Comparison of ENCODE assay signal across 8 cellular contexts in the genomic region with DNA sequence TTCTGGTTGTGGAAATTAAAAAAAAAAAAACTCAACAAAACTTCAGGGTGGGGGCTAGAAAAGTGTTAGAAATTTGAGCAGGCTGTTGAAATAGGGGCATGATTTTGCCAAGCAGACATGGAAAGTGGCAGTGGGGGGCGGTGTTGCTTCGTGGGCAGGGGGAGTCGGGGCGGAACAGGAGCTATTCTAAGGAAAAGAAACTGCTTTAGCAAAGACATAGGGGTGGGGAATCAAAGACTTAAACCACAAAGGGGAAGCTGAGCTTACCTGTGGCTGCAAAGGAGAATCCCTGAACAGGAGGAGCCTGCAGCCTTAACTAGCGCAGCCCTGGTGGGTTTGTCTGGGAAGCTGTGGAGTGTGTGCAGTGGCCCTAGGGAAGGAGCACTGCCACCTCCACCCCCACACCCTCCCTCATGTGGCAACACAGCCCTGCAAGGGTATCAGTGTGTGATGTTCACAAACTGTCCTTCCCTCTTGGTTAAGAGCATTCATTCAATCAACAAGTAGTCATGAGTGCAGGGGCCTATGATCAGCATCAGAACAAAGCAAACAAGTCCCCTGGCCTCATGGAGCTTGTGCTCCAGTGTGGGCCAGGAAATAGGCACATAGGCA. TPM values are rescaled to one million over a fixed set of nuclear protein-coding genes. Genes with fewer than 3 reads are reported as not detected.
DNase-seq lines count a peak whose midpoint lies in the region; ATAC-seq and TF ChIP-seq lines count a peak whose summit lies in the region.

No MANE protein-coding gene starts in this region.

- H3K4me3 Mint-ChIP-seq in stimulated activated memory B cell treated with anti-CD40 and anti-IgM and Interleukin-4, amounts not matched to agents 10 μg/mL and 1 μg/mL and 100 μg/mL, for 72 hours: peak overlapping the region; percentile 43

- TF ChIP-seq CTCF in A673 (conservative IDR thresholded peaks at IDR 0.05; ENCODE audit: low read depth, low read length) (0 out of 2 replicates have a peak, but pooled peaks have one; percentile 29), testis (IDR thresholded peaks at IDR 0.05) (no peak)

- intact Hi-C loops in A673 (cut with micrococcal nuclease; ENCODE audit: unreplicated experiment): no loop called here
- intact Hi-C loops in testis (cut with DNase I; ENCODE audit: low total_unique reads): no loop called here

- H3K36me3 ChIP-seq in A673 (ENCODE audit: insufficient read depth, low read length, poor library complexity, severe bottlenecking) (peaks cover 10% of the 10 kb centered on the region), testis (ENCODE audit: low read depth, missing control alignments) (no peaks in the 10 kb centered on the region)

- CTCF ChIA-PET in A673 (lab: Charles Lee): no interaction called here

- H3K27me3 Mint-ChIP-seq in stimulated activated memory B cell treated with anti-CD40 and anti-IgM and Interleukin-4, amounts not matched to agents 10 μg/mL and 1 μg/mL and 100 μg/mL, for 72 hours: no peaks in the 10 kb centered on the region

- peak; percentile 60 for ATAC-seq in HG03196 (IDR thresholded peaks at IDR 0.05; ENCODE audit: unreplicated experiment)
- peak; percentile 93 for ATAC-seq in stimulated activated memory B cell treated with anti-CD40 and anti-IgM and Interleukin-4, amounts not matched to agents 10 μg/mL and 1 μg/mL and 100 μg/mL, for 72 hours

- WGBS in testis, 2 donors: 75 to 83% methylated on average over 5 of the region's 5 CpGs

- H3K27me3 ChIP-seq in A673 (replicated peaks; ENCODE audit: insufficient read depth, low read depth, low read length, poor library complexity) (no peaks in the 10 kb centered on the region), testis (no peaks in the 10 kb centered on the region)

- no peak overlapping the region for H3K4me3 ChIP-seq in A673 (ENCODE audit: low read depth, low read length, poor library complexity, severe bottlenecking)
- no peak overlapping the region for H3K4me3 ChIP-seq in testis

- peak overlapping the region; percentile 75 for H3K27ac Mint-ChIP-seq in stimulated activated memory B cell treated with anti-CD40 and anti-IgM and Interleukin-4, amounts not matched to agents 10 μg/mL and 1 μg/mL and 100 μg/mL, for 72 hours

- H3K4me1 ChIP-seq in A673 (ENCODE audit: insufficient read depth, low read length, poor library complexity, severe bottlenecking) (no peaks in the 10 kb centered on the region), testis (no peaks in the 10 kb centered on the region)

- no peaks in the 10 kb centered on the region for H3K9me3 ChIP-seq in A673 (ENCODE audit: low read depth, low read length, poor library complexity, severe bottlenecking)
- no peaks in the 10 kb centered on the region for H3K9me3 ChIP-seq in testis

- no peak for TF ChIP-seq POLR2A in testis (IDR thresholded peaks at IDR 0.05)

- H3K36me3 Mint-ChIP-seq in stimulated activated memory B cell treated with anti-CD40 and anti-IgM and Interleukin-4, amounts not matched to agents 10 μg/mL and 1 μg/mL and 100 μg/mL, for 72 hours: peaks cover 57% of the 10 kb centered on the region

- H3K27ac ChIP-seq in A673 (ENCODE audit: low read depth, low read length, poor library complexity, severe bottlenecking) (no peak overlapping the region), testis (no peak overlapping the region)

- BruUV-seq in A673 (replicated peaks; lab: Mats Ljungman, UMichigan): no TSS peak

- H3K9me3 Mint-ChIP-seq in stimulated activated memory B cell treated with anti-CD40 and anti-IgM and Interleukin-4, amounts not matched to agents 10 μg/mL and 1 μg/mL and 100 μg/mL, for 72 hours: no peaks in the 10 kb centered on the region

- peaks cover 74% of the 10 kb centered on the region for H3K4me1 Mint-ChIP-seq in stimulated activated memory B cell treated with anti-CD40 and anti-IgM and Interleukin-4, amounts not matched to agents 10 μg/mL and 1 μg/mL and 100 μg/mL, for 72 hours

- DNase-seq in A673 (ENCODE audit: low spot score): no peak
- peak; percentile 27 for DNase-seq in GM19240 (ENCODE audit: insufficient read length, low spot score)
- peak; percentile 50 for DNase-seq in activated CD8-positive, alpha-beta memory T cell treated with anti-CD3 and anti-CD28 coated beads, Interleukin-2, amount 50 U/mL, for 4 hours
- DNase-seq in dermis blood vessel endothelial cell: no peak
- no peak for DNase-seq in testis
- DNase-seq in cerebellar nuclear complex (lab: John Stamatoyannopoulos, UW): no peak

- POLR2A ChIA-PET in A673 (lab: Charles Lee; ENCODE audit: low non-redundant PET): no interaction called here

RNA-seq across cellular contexts. Expression of a gene that starts 20.5 kb away (rescaled TPM):
- total RNA-seq in A673 (2021): 35.8 and 40.0 TPM in 2 replicates
- total RNA-seq in dermis blood vessel endothelial cell: 74.2 and 91.2 TPM in 2 replicates
- total RNA-seq in testis: 1 to 10 TPM; 5.0 to 6.9 TPM
- polyA plus RNA-seq in testis (ENCODE audit: insufficient read depth, low read depth, low replicate concordance): 15.6 TPM

Comparison
In these comparisons a context has a peak if more than half of its experiments do, and no peak if none do; other contexts are left out.
1. DNase-seq: peak in GM19240 (single experiment) and activated CD8-positive, alpha-beta memory T cell treated with anti-CD3 and anti-CD28 coated beads, Interleukin-2, amount 50 U/mL, for 4 hours (single experiment); none in A673 (single experiment), dermis blood vessel endothelial cell (single experiment), testis (single experiment) and cerebellar nuclear complex (0 of 2).